23 cellular contexts compared by ENCODE assay signal in genomic region chr9:22354699-22355384, GRCh38.
DNase-seq lines count a peak whose midpoint lies in the region; ATAC-seq, FAIRE-seq and TF ChIP-seq lines count a peak whose summit lies in the region.
"Had no signal": no experiment of that assay in that cellular context is flagged by ENCODE, and none has a peak within 500 bp of the region (broad histone marks: within the 10 kb centered on the region; RNA-seq: fewer than 3 reads in every experiment).

No MANE protein-coding gene starts in this region.

- in situ Hi-C loops in astrocyte of the spinal cord (cut with HindIII; ENCODE audit: low sequenced_read_pairs), result no loop called here

- TF ChIP-seq CTCF in astrocyte of the spinal cord (IDR thresholded peaks at IDR 0.05; ENCODE audit: low read depth, low read length), result no peak

- ATAC-seq in HG03045 (IDR thresholded peaks at IDR 0.05; ENCODE audit: unreplicated experiment) (no peak), HG03378 (IDR thresholded peaks at IDR 0.05; ENCODE audit: unreplicated experiment) (no peak)
- ATAC-seq: A549, HCT116 had no signal

- FAIRE-seq in RCC 7860 (lab: Jason Lieb, UNC), result peak; percentile 46
- FAIRE-seq: A549, D721Med, GM19239 had no signal

- H3K4me3 ChIP-seq in astrocyte of the spinal cord (ENCODE audit: low read depth, low read length), result no peak overlapping the region
- H3K4me3 ChIP-seq: A549 had no signal

- peak; percentile 4 for DNase-seq in LoVo (ENCODE audit: low spot score)
- no peak for DNase-seq in RCC 7860 (ENCODE audit: low spot score)
- peak; percentile 32 for DNase-seq in astrocyte of the spinal cord (ENCODE audit: low read depth, low spot score)
- DNase-seq in renal cortical epithelial cell (ENCODE audit: low read depth), result peak; percentile 26
- DNase-seq in NCI-H2171 treated with DMSO at 0.1 percent for 48 hours (lab: John Stamatoyannopoulos, UW), result no peak
- DNase-seq: DMS53, GF-D8, GOT3, IMR-90, MM.1S, NCI-H1048, NCI-H1417 treated with DMSO at 0.1 percent for 48 hours, NCI-H187, NCI-H774, RPMI8226, SHP77 treated with DMSO at 0.1 percent for 48 hours, SK-N-SH had no signal

Comparison
In these comparisons a context has a peak if more than half of its experiments do, and no peak if none do; other contexts are left out.
1. DNase-seq: peak in LoVo (single experiment), astrocyte of the spinal cord (single experiment) and renal cortical epithelial cell (single experiment); none in RCC 7860 (single experiment) and NCI-H2171 treated with DMSO at 0.1 percent for 48 hours (single experiment).